17 cellular contexts compared by ENCODE assay signal in genomic region chr10:121501796-121502195, GRCh38.
"Had no signal": no experiment of that assay in that cellular context is flagged by ENCODE, and none has a peak within 500 bp of the region (broad histone marks: within the 10 kb centered on the region; RNA-seq: fewer than 3 reads in every experiment).

No MANE protein-coding gene starts in this region.

- H3K4me3 Mint-ChIP-seq: activated CD4-positive, alpha-beta T cell treated with anti-CD3 and anti-CD28 coated beads, Interleukin-2, amount 10 ng/mL, durations not matched to agents 7 days and 5 days; activated CD8-positive, alpha-beta T cell treated with anti-CD3 and anti-CD28 coated beads, Interleukin-2, amount 10 ng/mL, durations not matched to agents 7 days and 5 days; activated naive CD4-positive, alpha-beta T cell treated with anti-CD3 and anti-CD28 coated beads for 36 hours; activated T-cell treated with anti-CD3 and anti-CD28 coated beads, Interleukin-2, amount 50 U/mL, for 24 hours; naive thymus-derived CD4-positive, alpha-beta T cell had no signal

- H3K4me1 ChIP-seq: ascending aorta, gastrocnemius medialis, parathyroid adenoma had no signal

- H3K4me3 ChIP-seq: ascending aorta, gastrocnemius medialis, vagina had no signal

- H3K4me1 Mint-ChIP-seq: activated CD4-positive, alpha-beta T cell treated with anti-CD3 and anti-CD28 coated beads, Interleukin-2, amount 10 ng/mL, durations not matched to agents 7 days and 5 days; naive thymus-derived CD4-positive, alpha-beta T cell had no signal

- H3K36me3 ChIP-seq: gastrocnemius medialis had no signal

- H3K9me3 Mint-ChIP-seq: activated naive CD4-positive, alpha-beta T cell treated with anti-CD3 and anti-CD28 coated beads for 36 hours; activated T-cell treated with anti-CD3 and anti-CD28 coated beads, Interleukin-2, amount 50 U/mL, for 24 hours had no signal

- H3K27ac Mint-ChIP-seq: activated CD4-positive, alpha-beta T cell treated with anti-CD3 and anti-CD28 coated beads, Interleukin-2, amount 10 ng/mL, durations not matched to agents 7 days and 5 days; activated CD8-positive, alpha-beta T cell treated with anti-CD3 and anti-CD28 coated beads, Interleukin-2, amount 10 ng/mL, durations not matched to agents 7 days and 5 days; activated naive CD4-positive, alpha-beta T cell treated with anti-CD3 and anti-CD28 coated beads for 36 hours; activated T-cell treated with anti-CD3 and anti-CD28 coated beads, Interleukin-2, amount 50 U/mL, for 24 hours; naive thymus-derived CD4-positive, alpha-beta T cell had no signal

- H3K36me3 Mint-ChIP-seq: naive thymus-derived CD4-positive, alpha-beta T cell had no signal

- H3K9me3 ChIP-seq: ascending aorta, gastrocnemius medialis, vagina had no signal

- DNase-seq: activated CD4-positive, alpha-beta T cell treated with anti-CD3 and anti-CD28 coated beads, Interleukin-2, amount 10 ng/mL, durations not matched to agents 7 days and 5 days; activated CD8-positive, alpha-beta T cell treated with anti-CD3 and anti-CD28 coated beads, Interleukin-2, amount 10 ng/mL, durations not matched to agents 7 days and 5 days; activated naive CD4-positive, alpha-beta T cell treated with anti-CD3 and anti-CD28 coated beads for 36 hours; activated T-cell treated with anti-CD3 and anti-CD28 coated beads, Interleukin-2, amount 50 U/mL, for 24 hours; cortex of kidney; effector CD4-positive, alpha-beta T cell; gastrocnemius medialis; mesenchymal stem cell; naive thymus-derived CD4-positive, alpha-beta T cell; stimulated activated CD4-positive, alpha-beta T cell treated with anti-CD3 and anti-CD28 coated beads, Interleukin-12 subunit alpha, Interleukin-12 subunit beta, amount 100 ng/mL, for 4 hours; stimulated activated CD4-positive, alpha-beta T cell treated with anti-CD3 and anti-CD28 coated beads, Interleukin-1b, Interleukin-23, amount 100 ng/mL, for 48 hours; stimulated activated naive CD4-positive, alpha-beta T cell treated with Interleukin-2 at 50 U/mL for 16 hours; trophoblast cell had no signal

- H3K27me3 Mint-ChIP-seq: activated CD4-positive, alpha-beta T cell treated with anti-CD3 and anti-CD28 coated beads, Interleukin-2, amount 10 ng/mL, durations not matched to agents 7 days and 5 days; activated T-cell treated with anti-CD3 and anti-CD28 coated beads, Interleukin-2, amount 50 U/mL, for 24 hours; naive thymus-derived CD4-positive, alpha-beta T cell had no signal

- H3K27me3 ChIP-seq: ascending aorta, vagina had no signal

- ATAC-seq: activated CD4-positive, CD25-positive, alpha-beta regulatory T cell treated with anti-CD3 and anti-CD28 coated beads, Interleukin-2, amount 50 U/mL, for 24 hours; activated CD8-positive, alpha-beta T cell treated with anti-CD3 and anti-CD28 coated beads, Interleukin-2, amount 10 ng/mL, durations not matched to agents 7 days and 5 days; gastrocnemius medialis; naive thymus-derived CD4-positive, alpha-beta T cell had no signal

- H3K27ac ChIP-seq: ascending aorta, gastrocnemius medialis, parathyroid adenoma, vagina had no signal
